8 cellular contexts compared by ENCODE assay signal in genomic region chr19:927044-927706, GRCh38. TPM values are rescaled to one million over a fixed set of nuclear protein-coding genes. Genes with fewer than 3 reads are reported as not detected.
DNase-seq lines count a peak whose midpoint lies in the region; FAIRE-seq and TF ChIP-seq lines count a peak whose summit lies in the region.

No MANE protein-coding gene starts in this region.

- no peaks in the 10 kb centered on the region for H3K27me3 Mint-ChIP-seq in astrocyte (ENCODE audit: low read depth, unreplicated experiment)

- H3K36me3 Mint-ChIP-seq in astrocyte (ENCODE audit: low read depth, unreplicated experiment), result peaks cover 6% of the 10 kb centered on the region

- H3K4me1 Mint-ChIP-seq in astrocyte (ENCODE audit: low read depth, unreplicated experiment), result peaks cover 1% of the 10 kb centered on the region

- intact Hi-C loops in testis (cut with DNase I; ENCODE audit: low total_unique reads) (loop anchor here (5.0 to 10.0 kb wide), 2 partner anchors 55 to 142 kb away; partner anchors contain the start of gene WDR18), posterior cingulate gyrus (cut with DNase I) (loop anchor here (10.0 kb wide), 1 partner anchor 262 kb away; the partner anchor contains the start of gene RNF126)

- H2AFZ ChIP-seq in astrocyte (ENCODE audit: low read depth, low read length), result no peak overlapping the region

- peaks cover 35% of the 10 kb centered on the region for H3K79me2 ChIP-seq in astrocyte (ENCODE audit: insufficient read depth, low read length)

- H3K4me3 ChIP-seq in astrocyte (ENCODE audit: insufficient read depth, low read depth, low read length), result peak overlapping the region; percentile 82
- H3K4me3 ChIP-seq in kidney epithelial cell (ENCODE audit: low read depth, low read length), result peak overlapping the region; percentile 96
- H3K4me3 ChIP-seq in testis, result peak overlapping the region; percentile 78 to 82

- no peaks in the 10 kb centered on the region for H3K9me3 Mint-ChIP-seq in astrocyte (ENCODE audit: unreplicated experiment)

- H3K27ac Mint-ChIP-seq in astrocyte (ENCODE audit: unreplicated experiment), result peak overlapping the region; percentile 34

- H3K4me2 ChIP-seq in astrocyte (ENCODE audit: low read length), result peak overlapping the region; percentile 93

- FAIRE-seq in astrocyte (lab: Jason Lieb, UNC), result no peak

- H3K36me3 ChIP-seq in astrocyte (ENCODE audit: insufficient read depth, low read length) (no peaks in the 10 kb centered on the region), kidney epithelial cell (ENCODE audit: control insufficient read depth, insufficient read depth, low read length) (no peaks in the 10 kb centered on the region), testis (ENCODE audit: low read depth, missing control alignments) (no peaks in the 10 kb centered on the region)

- H3K4me3 Mint-ChIP-seq in astrocyte (ENCODE audit: unreplicated experiment), result peak overlapping the region; percentile 88

- TF ChIP-seq POLR2A in testis (IDR thresholded peaks at IDR 0.05), result no peak

- DNase-seq in AG08395 (ENCODE audit: low spot score) (peak; percentile 59), HCEC 1CT (peak; percentile 28), astrocyte (ENCODE audit: low read depth) (no peak), kidney epithelial cell (ENCODE audit: low read depth) (no peak), testis (no peak), kidney tubule cell (ENCODE audit: low spot score) (no peak), posterior cingulate gyrus (no peak), midbrain (lab: John Stamatoyannopoulos, UW) (no peak)

- 1% methylated on average over 13 to 28 of the region's 28 CpGs for WGBS in testis, 2 donors

- peaks cover 13% of the 10 kb centered on the region for H3K4me1 ChIP-seq in astrocyte (ENCODE audit: insufficient read depth, low read length)
- H3K4me1 ChIP-seq in testis, result peaks cover 18% of the 10 kb centered on the region

- peaks cover 15% of the 10 kb centered on the region for H4K20me1 ChIP-seq in astrocyte (ENCODE audit: insufficient read depth, low read length)

- TF ChIP-seq CTCF in astrocyte (IDR thresholded peaks at IDR 0.05; ENCODE audit: insufficient read depth, low read depth, low read length) (no peak), kidney epithelial cell (IDR thresholded peaks at IDR 0.05; ENCODE audit: insufficient read depth, low read length, poor library complexity, severe bottlenecking) (no peak), testis (IDR thresholded peaks at IDR 0.05) (no peak)

- no peaks in the 10 kb centered on the region for H3K27me3 ChIP-seq in astrocyte (ENCODE audit: insufficient read depth, low read length)
- no peaks in the 10 kb centered on the region for H3K27me3 ChIP-seq in kidney epithelial cell (ENCODE audit: control insufficient read depth, insufficient read depth, low read length)
- no peaks in the 10 kb centered on the region for H3K27me3 ChIP-seq in testis

- H3K27ac ChIP-seq in astrocyte (ENCODE audit: low read depth, low read length) (no peak overlapping the region), testis (peak overlapping the region; percentile 61 to 78)

- peak overlapping the region; percentile 88 for H3K9ac ChIP-seq in astrocyte (ENCODE audit: low read length)

- H3K9me3 ChIP-seq in astrocyte (ENCODE audit: insufficient read depth, low read depth, low read length) (no peaks in the 10 kb centered on the region), testis (no peaks in the 10 kb centered on the region)

RNA-seq across cellular contexts. Expression of gene ARID3A, which starts 1.3 kb away (rescaled TPM):
- total RNA-seq in astrocyte (100 and 106 TPM in 2 replicates), kidney epithelial cell (24.8 and 27.4 TPM in 2 replicates), testis (10 to 100 TPM; 15.3 to 26.5 TPM)
- 38.2 TPM for polyA plus RNA-seq in testis (ENCODE audit: insufficient read depth, low read depth, low replicate concordance)

RNA-seq across cellular contexts. Expression of gene KISS1R, which starts 10.0 kb away (rescaled TPM):
- total RNA-seq in astrocyte (not detected in 2 replicates), kidney epithelial cell (0.75 TPM in 1 of 2 replicates, not detected in the other), testis (not detected)
- not detected for polyA plus RNA-seq in testis (ENCODE audit: insufficient read depth, low read depth, low replicate concordance)

RNA-seq across cellular contexts. Expression of gene R3HDM4, which starts 14.2 kb away (rescaled TPM):
- total RNA-seq in astrocyte, result 57.9 and 60.0 TPM in 2 replicates
- total RNA-seq in kidney epithelial cell, result 61.5 and 75.0 TPM in 2 replicates
- total RNA-seq in testis, result 10 to 100 TPM; 24.6 to 30.1 TPM
- 19.2 TPM for polyA plus RNA-seq in testis (ENCODE audit: insufficient read depth, low read depth, low replicate concordance)

RNA-seq across cellular contexts. Expression of gene RNU6-9, which starts 33.9 kb away (rescaled TPM):
- total RNA-seq in astrocyte (not detected in 2 replicates), kidney epithelial cell (not detected in 2 replicates), testis (not detected)
- polyA plus RNA-seq in testis (ENCODE audit: insufficient read depth, low read depth, low replicate concordance), result not detected

RNA-seq across cellular contexts. Expression of gene MED16, which starts 34.2 kb away (rescaled TPM):
- 41.4 and 45.0 TPM in 2 replicates for total RNA-seq in astrocyte
- total RNA-seq in kidney epithelial cell, result 40.1 and 41.4 TPM in 2 replicates
- 100 to 1,000 TPM in 1 of 2 donors, 10 to 100 TPM in 1; 94.7 to 124 TPM for total RNA-seq in testis
- 50.7 TPM for polyA plus RNA-seq in testis (ENCODE audit: insufficient read depth, low read depth, low replicate concordance)

Comparison
In these comparisons a context has a peak if more than half of its experiments do, and no peak if none do; other contexts are left out.
1. DNase-seq: peak in AG08395 (single experiment) and HCEC 1CT (single experiment); none in astrocyte (single experiment), kidney epithelial cell (single experiment), testis (single experiment), kidney tubule cell (single experiment), posterior cingulate gyrus (0 of 10) and midbrain (single experiment).
2. Peak in every context shown above with its lines, with median percentiles within 50 percentile points of each other: H3K4me3 ChIP-seq.